ENCODE assay signal across 26 cellular contexts in genomic region chr3:18494251-18494650, GRCh38.
"Had no signal": no experiment of that assay in that cellular context is flagged by ENCODE, and none has a peak within 500 bp of the region (broad histone marks: within the 10 kb centered on the region; RNA-seq: fewer than 3 reads in every experiment).

No MANE protein-coding gene starts in this region.

- H3K79me2 ChIP-seq: hepatocyte had no signal

- H3K27me3 Mint-ChIP-seq: dendritic cell treated with granulocyte-macrophage colony-stimulating factor and Interleukin-4, amounts not matched to agents 40 ng/mL and 50 ng/mL, for 4 days; effector memory CD8-positive, alpha-beta T cell had no signal

- H3K4me3 ChIP-seq: colonic mucosa, coronary artery, dorsolateral prefrontal cortex, esophagus muscularis mucosa, esophagus squamous epithelium, gastrocnemius medialis, gastroesophageal sphincter, heart left ventricle, heart right ventricle, hepatocyte had no signal

- H3K4me1 ChIP-seq: colonic mucosa, esophagus muscularis mucosa, esophagus squamous epithelium, gastrocnemius medialis, gastroesophageal sphincter, heart right ventricle had no signal

- ATAC-seq: effector memory CD8-positive, alpha-beta T cell; esophagus mucosa; foreskin keratinocyte; gastrocnemius medialis; gastroesophageal sphincter; heart left ventricle; heart right ventricle had no signal

- H3K9me3 ChIP-seq: colonic mucosa, esophagus muscularis mucosa, esophagus squamous epithelium, gastrocnemius medialis, gastroesophageal sphincter, heart left ventricle, heart right ventricle had no signal

- H3K9me3 Mint-ChIP-seq: dendritic cell treated with granulocyte-macrophage colony-stimulating factor and Interleukin-4, amounts not matched to agents 40 ng/mL and 50 ng/mL, for 4 days; effector memory CD8-positive, alpha-beta T cell; endodermal cell had no signal

- H3K4me3 Mint-ChIP-seq: dendritic cell treated with granulocyte-macrophage colony-stimulating factor and Interleukin-4, amounts not matched to agents 40 ng/mL and 50 ng/mL, for 4 days; effector memory CD8-positive, alpha-beta T cell; endodermal cell had no signal

- H3K36me3 ChIP-seq: colonic mucosa, esophagus muscularis mucosa, esophagus squamous epithelium, gastrocnemius medialis, gastroesophageal sphincter, heart left ventricle, heart right ventricle had no signal

- H3K4me2 ChIP-seq: hepatocyte had no signal

- H3K27ac Mint-ChIP-seq: dendritic cell treated with granulocyte-macrophage colony-stimulating factor and Interleukin-4, amounts not matched to agents 40 ng/mL and 50 ng/mL, for 4 days; effector memory CD8-positive, alpha-beta T cell; endodermal cell had no signal

- DNase-seq: colonic mucosa; cortex of kidney; dermis blood vessel endothelial cell; dorsolateral prefrontal cortex; effector CD4-positive, alpha-beta T cell; effector CD8-positive, alpha-beta T cell; effector memory CD4-positive, alpha-beta T cell; effector memory CD8-positive, alpha-beta T cell; endodermal cell; erythroblast; esophagus squamous epithelium; foreskin fibroblast; foreskin keratinocyte; foreskin melanocyte; gastrocnemius medialis; glutamatergic neuron; head of caudate nucleus; heart left ventricle; heart right ventricle had no signal

- H3K27me3 ChIP-seq: colonic mucosa, esophagus muscularis mucosa, esophagus squamous epithelium, foreskin keratinocyte, gastrocnemius medialis, gastroesophageal sphincter, hepatocyte had no signal

- H2AFZ ChIP-seq: hepatocyte had no signal

- H3K27ac ChIP-seq: colonic mucosa, coronary artery, dorsolateral prefrontal cortex, epithelial cell of prostate, esophagus muscularis mucosa, esophagus squamous epithelium, foreskin keratinocyte, gastrocnemius medialis, gastroesophageal sphincter, heart left ventricle, heart right ventricle, hepatocyte had no signal
